In the genomic region with DNA sequence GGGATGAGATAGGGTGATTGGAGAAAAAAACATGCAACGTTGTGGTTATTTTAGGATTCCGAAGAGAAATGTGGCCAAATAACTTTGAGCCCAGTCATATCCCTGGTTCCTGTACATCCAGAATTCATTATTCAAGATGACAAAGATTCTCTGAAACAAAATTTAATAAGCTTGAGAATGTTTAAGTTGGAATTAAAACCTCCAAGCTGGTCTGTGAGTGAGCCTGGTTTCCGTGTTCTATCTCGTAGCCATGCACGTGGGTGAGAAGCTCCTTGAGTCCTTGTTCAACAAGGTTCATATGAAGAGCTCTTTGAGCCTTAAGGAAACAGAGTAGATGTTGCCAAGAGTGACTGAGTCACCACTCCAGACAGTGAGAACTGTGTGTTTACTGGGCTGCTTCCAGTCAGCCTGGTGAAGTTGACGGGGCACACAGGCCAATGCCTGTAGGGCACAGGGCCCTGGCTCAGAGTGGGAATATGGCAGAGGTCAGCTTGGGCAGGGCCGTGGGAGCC, we compare ENCODE assay signal across 1 cellular context.
TF ChIP-seq lines count a peak whose summit lies in the region.

No MANE protein-coding gene starts in this region.

TF ChIP-seq in IMR-90, 13 proteins besides CTCF, POLR2A, EP300 and RAD21 (continued from another document):
- TF ChIP-seq RFX5 (IDR thresholded peaks at IDR 0.05; ENCODE audit: low read depth, low read length) (no peak), MXI1 (IDR thresholded peaks at IDR 0.05; ENCODE audit: borderline replicate concordance, low read depth, low read length) (peak; percentile 82; the same call in 1 of the 2 replicates), MAFK (IDR thresholded peaks at IDR 0.05; ENCODE audit: low read depth, low read length) (peak; percentile 48; the same call in 1 of the 2 replicates)
